Comparison of ENCODE assay signal across 1 cellular context in genomic region chr19:13095393-13095784, GRCh38.
TF ChIP-seq lines count a peak whose summit lies in the region.

No MANE protein-coding gene starts in this region.

TF ChIP-seq in K562, 482 proteins besides CTCF, POLR2A, EP300 and RAD21:
- TF ChIP-seq POLR2G (IDR thresholded peaks at IDR 0.05; ENCODE audit: low read depth, low read length) (peak; percentile 84), MLLT1 (IDR thresholded peaks at IDR 0.05) (peak in 1 of 2 experiments; percentile 35; a peak in 1 of 4 replicates), ZNF444 (CRISPR knock-in tag; IDR thresholded peaks at IDR 0.05) (no peak), RB1 (IDR thresholded peaks at IDR 0.05; ENCODE audit: low read depth) (0 out of 2 replicates have a peak, but pooled peaks have one; percentile 8), SP1 (CRISPR knock-in tag; IDR thresholded peaks at IDR 0.05) (0 out of 2 replicates have a peak, but pooled peaks have one; percentile 28), RBFOX2 (IDR thresholded peaks at IDR 0.05; ENCODE audit: low read depth, low read length) (peak; percentile 17; the same call in 1 of the 2 replicates), PREB (CRISPR knock-in tag; IDR thresholded peaks at IDR 0.05) (no peak), RBM22 (IDR thresholded peaks at IDR 0.05; ENCODE audit: low read depth, low read length, poor library complexity, severe bottlenecking) (peak; percentile 91)
